In genomic region chr15:25863067-25863967, GRCh38 we compare ENCODE assay signal across 8 cellular contexts.
DNase-seq lines count a peak whose midpoint lies in the region; ATAC-seq lines count a peak whose summit lies in the region.

Gene ATP10A, minus strand, starts transcription at chr15:25863327. Its CDS starts 231 bp downstream, at chr15:25863096.

- ATAC-seq in GM21737 (IDR thresholded peaks at IDR 0.05; ENCODE audit: unreplicated experiment) (no peak), GM21723 (IDR thresholded peaks at IDR 0.05; ENCODE audit: unreplicated experiment) (no peak), GM18867 (IDR thresholded peaks at IDR 0.05; ENCODE audit: unreplicated experiment) (no peak)

- H3K27ac ChIP-seq in iPS-18a (ENCODE audit: low read length): no peak within 1 kb of the TSS
- H3K27ac ChIP-seq in skin epidermis: peak within 1 kb of the TSS in 18 of 21 experiments; percentile 31 to 90 (median 78)

- no peaks in the 10 kb centered on the region for H3K9me3 ChIP-seq in NT2/D1 (ENCODE audit: insufficient read depth, low read length)
- no peaks in the 10 kb centered on the region for H3K9me3 ChIP-seq in iPS-18a (ENCODE audit: control insufficient read depth, low read depth, low read length)

- H3K4me1 ChIP-seq in NT2/D1 (ENCODE audit: insufficient read depth, insufficient read length): peaks cover 3% of the 10 kb centered on the region
- H3K4me1 ChIP-seq in iPS-18a (ENCODE audit: control insufficient read depth, low read depth, low read length): no peaks in the 10 kb centered on the region

- DNase-seq in AG08396 (ENCODE audit: low spot score) (peak; percentile 79), NT2/D1 (ENCODE audit: low read depth, low spot score) (no peak), amniotic stem cell (lab: John Stamatoyannopoulos, UW) (peak; percentile 38)

- H3K27me3 ChIP-seq in NT2/D1 (ENCODE audit: insufficient read depth, insufficient read length): peaks cover 69% of the 10 kb centered on the region
- H3K27me3 ChIP-seq in iPS-18a (ENCODE audit: control insufficient read depth, insufficient read depth, low read length): peaks cover 65% of the 10 kb centered on the region

- H3K36me3 ChIP-seq in NT2/D1 (ENCODE audit: insufficient read depth, insufficient read length, low read length) (no peaks in the 10 kb centered on the region), iPS-18a (ENCODE audit: control insufficient read depth, low read depth, low read length) (no peaks in the 10 kb centered on the region)

- H3K4me3 ChIP-seq in NT2/D1 (ENCODE audit: insufficient read length, low read depth): peak within 1 kb of the TSS; percentile 61
- peak within 1 kb of the TSS; percentile 68 for H3K4me3 ChIP-seq in iPS-18a (ENCODE audit: low read length)
- peak within 1 kb of the TSS; percentile 42 to 59 (median 50) for H3K4me3 ChIP-seq in skin epidermis

- peak within 1 kb of the TSS; percentile 74 for H3K9ac ChIP-seq in NT2/D1 (ENCODE audit: insufficient read length, low read depth)
- H3K9ac ChIP-seq in iPS-18a (ENCODE audit: low read length): no peak within 1 kb of the TSS
